In genomic region chr3:151278223-151278622, GRCh38 we compare ENCODE assay signal across 9 cellular contexts. TPM values are rescaled to one million over a fixed set of nuclear protein-coding genes. Genes with fewer than 3 reads are reported as not detected.
DNase-seq lines count a peak whose midpoint lies in the region; ATAC-seq, FAIRE-seq and TF ChIP-seq lines count a peak whose summit lies in the region.
"Had no signal": no experiment of that assay in that cellular context is flagged by ENCODE, and none has a peak within 500 bp of the region (broad histone marks: within the 10 kb centered on the region; RNA-seq: fewer than 3 reads in every experiment).

Gene P2RY14, minus strand, starts transcription at chr3:151278542. Its CDS starts 64,226 bp downstream, at chr3:151214316.

- peak within 1 kb of the TSS; percentile 53 for H3K27ac Mint-ChIP-seq in central memory CD8-positive, alpha-beta T cell (ENCODE audit: low read depth)

- no peak for TF ChIP-seq CTCF in GM20000 (IDR thresholded peaks at IDR 0.05; ENCODE audit: extremely low read depth, missing control alignments)

- no peaks in the 10 kb centered on the region for H3K36me3 Mint-ChIP-seq in central memory CD8-positive, alpha-beta T cell (ENCODE audit: insufficient read depth)

- TF ChIP-seq POLR2A in GM12891 (IDR thresholded peaks at IDR 0.05; ENCODE audit: low read depth, low read length), result no peak

- no peaks in the 10 kb centered on the region for H3K27me3 Mint-ChIP-seq in central memory CD8-positive, alpha-beta T cell

- FAIRE-seq in GM12891 (lab: Jason Lieb, UNC), result peak; percentile 52

- ATAC-seq in central memory CD8-positive, alpha-beta T cell (replicated peaks; ENCODE audit: extremely low read depth, poor library complexity, severe bottlenecking), result peak; percentile 41
- ATAC-seq: SK-N-SH treated with all-trans-retinoic acid at 6 μM for 48 hours had no signal

- no peaks in the 10 kb centered on the region for H3K9me3 Mint-ChIP-seq in central memory CD8-positive, alpha-beta T cell

- no peak for DNase-seq in GM12891 (ENCODE audit: insufficient read length, low spot score)
- DNase-seq in NOMO-1 (lab: John Stamatoyannopoulos, UW; ENCODE audit: unreplicated experiment in 2 of 2), result peak; percentile 86 to 100
- no peak for DNase-seq in central memory CD8-positive, alpha-beta T cell (ENCODE audit: low spot score in 2 of 2)
- DNase-seq in putamen (ENCODE audit: low spot score), result peak; percentile 41
- DNase-seq in foreskin melanocyte, result no peak
- no peak for DNase-seq in GM20000 (ENCODE audit: low spot score)
- DNase-seq in HPDE6-E6E7 (ENCODE audit: extremely low spot score), result no peak
- DNase-seq in stimulated activated CD4-positive, alpha-beta T cell treated with anti-CD3 and anti-CD28 coated beads, Interleukin-12 subunit alpha, Interleukin-12 subunit beta, amount 100 ng/mL, for 4 hours, result no peak

- H3K4me3 Mint-ChIP-seq in central memory CD8-positive, alpha-beta T cell, result no peak within 1 kb of the TSS

- peaks cover 19% of the 10 kb centered on the region for H3K4me1 Mint-ChIP-seq in central memory CD8-positive, alpha-beta T cell

TF ChIP-seq in GM12891, 5 proteins besides CTCF, POLR2A, EP300 and RAD21:
- no peak for TF ChIP-seq SPI1 (IDR thresholded peaks at IDR 0.05; ENCODE audit: low read depth, low read length)
- TF ChIP-seq PAX5 (IDR thresholded peaks at IDR 0.05; ENCODE audit: insufficient read depth, low read length, severe bottlenecking), result no peak
- no peak for TF ChIP-seq POU2F2 (IDR thresholded peaks at IDR 0.05; ENCODE audit: low read depth, low read length)
- no peak for TF ChIP-seq POLR2AphosphoS5 (IDR thresholded peaks at IDR 0.05; ENCODE audit: low read depth, low read length)
- TF ChIP-seq TAF1 (IDR thresholded peaks at IDR 0.05; ENCODE audit: low read depth, low read length), result no peak

RNA-seq across cellular contexts. Expression of gene P2RY14, which starts in this region (rescaled TPM):
- 0.06 TPM for polyA plus RNA-seq in GM12891 (2012; ENCODE audit: low read depth, missing spikeins)

Comparison
In these comparisons a context has a peak if more than half of its experiments do, and no peak if none do; other contexts are left out.
1. DNase-seq: peak in NOMO-1 (2 of 2) and putamen (single experiment); none in GM12891 (single experiment), central memory CD8-positive, alpha-beta T cell (0 of 2), foreskin melanocyte (single experiment), GM20000 (single experiment), HPDE6-E6E7 (single experiment) and stimulated activated CD4-positive, alpha-beta T cell treated with anti-CD3 and anti-CD28 coated beads, Interleukin-12 subunit alpha, Interleukin-12 subunit beta, amount 100 ng/mL, for 4 hours (single experiment).